1 cellular context compared by ENCODE assay signal in the genomic region with DNA sequence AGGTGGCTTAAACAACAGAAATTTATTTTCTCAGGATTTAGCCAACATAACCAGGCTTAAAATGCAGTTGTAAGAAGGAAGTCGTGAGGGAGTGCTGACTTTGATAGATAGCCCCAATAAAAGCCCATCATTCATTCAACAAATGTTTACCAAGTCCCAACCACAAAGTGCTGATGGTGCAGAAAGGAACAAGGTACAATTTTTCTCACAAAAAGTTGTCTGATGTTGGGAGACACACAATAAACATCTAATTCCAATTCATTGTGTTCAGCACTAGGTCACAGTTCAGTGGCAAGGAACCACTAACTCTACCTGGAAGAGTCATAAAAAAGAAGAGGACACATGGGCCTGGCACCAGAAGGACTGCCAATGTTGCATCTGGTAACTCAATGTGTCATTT.
TF ChIP-seq lines count a peak whose summit lies in the region.

No MANE protein-coding gene starts in this region.

TF ChIP-seq in HepG2, 621 proteins besides CTCF, POLR2A, EP300 and RAD21:
- no peak for TF ChIP-seq MAFG (CRISPR knock-in tag; IDR thresholded peaks at IDR 0.05)
- TF ChIP-seq, protein P1, sequence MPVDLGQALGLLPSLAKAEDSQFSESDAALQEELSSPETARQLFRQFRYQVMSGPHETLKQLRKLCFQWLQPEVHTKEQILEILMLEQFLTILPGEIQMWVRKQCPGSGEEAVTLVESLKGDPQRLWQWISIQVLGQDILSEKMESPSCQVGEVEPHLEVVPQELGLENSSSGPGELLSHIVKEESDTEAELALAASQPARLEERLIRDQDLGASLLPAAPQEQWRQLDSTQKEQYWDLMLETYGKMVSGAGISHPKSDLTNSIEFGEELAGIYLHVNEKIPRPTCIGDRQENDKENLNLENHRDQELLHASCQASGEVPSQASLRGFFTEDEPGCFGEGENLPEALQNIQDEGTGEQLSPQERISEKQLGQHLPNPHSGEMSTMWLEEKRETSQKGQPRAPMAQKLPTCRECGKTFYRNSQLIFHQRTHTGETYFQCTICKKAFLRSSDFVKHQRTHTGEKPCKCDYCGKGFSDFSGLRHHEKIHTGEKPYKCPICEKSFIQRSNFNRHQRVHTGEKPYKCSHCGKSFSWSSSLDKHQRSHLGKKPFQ (CRISPR knock-in tag; IDR thresholded peaks at IDR 0.05; ENCODE audit: insufficient replicate concordance) = no peak
- TF ChIP-seq ZNF564 (CRISPR knock-in tag; IDR thresholded peaks at IDR 0.05) = no peak
- TF ChIP-seq BORCS8-MEF2B (CRISPR knock-in tag; IDR thresholded peaks at IDR 0.05) = no peak
- TF ChIP-seq MAFK (conservative IDR thresholded peaks at IDR 0.05 in 1 of 2, IDR thresholded peaks at IDR 0.05 in 1 of 2; ENCODE audit: low read length in 2 of 2) = peak; percentile 63 to 82
- TF ChIP-seq, protein P2, sequence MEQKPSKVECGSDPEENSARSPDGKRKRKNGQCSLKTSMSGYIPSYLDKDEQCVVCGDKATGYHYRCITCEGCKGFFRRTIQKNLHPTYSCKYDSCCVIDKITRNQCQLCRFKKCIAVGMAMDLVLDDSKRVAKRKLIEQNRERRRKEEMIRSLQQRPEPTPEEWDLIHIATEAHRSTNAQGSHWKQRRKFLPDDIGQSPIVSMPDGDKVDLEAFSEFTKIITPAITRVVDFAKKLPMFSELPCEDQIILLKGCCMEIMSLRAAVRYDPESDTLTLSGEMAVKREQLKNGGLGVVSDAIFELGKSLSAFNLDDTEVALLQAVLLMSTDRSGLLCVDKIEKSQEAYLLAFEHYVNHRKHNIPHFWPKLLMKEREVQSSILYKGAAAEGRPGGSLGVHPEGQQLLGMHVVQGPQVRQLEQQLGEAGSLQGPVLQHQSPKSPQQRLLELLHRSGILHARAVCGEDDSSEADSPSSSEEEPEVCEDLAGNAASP (CRISPR knock-in tag; IDR thresholded peaks at IDR 0.05; ENCODE audit: borderline replicate concordance) = no peak
- TF ChIP-seq TCF7L2 (IDR thresholded peaks at IDR 0.05; ENCODE audit: low read depth, low read length) = no peak
- no peak for TF ChIP-seq CBX5 (CRISPR knock-in tag; IDR thresholded peaks at IDR 0.05; ENCODE audit: borderline replicate concordance)
- TF ChIP-seq MLX (CRISPR knock-in tag; IDR thresholded peaks at IDR 0.05) = no peak
- TF ChIP-seq ZBTB2 (CRISPR knock-in tag; IDR thresholded peaks at IDR 0.05; ENCODE audit: low read depth) = no peak
- no peak for TF ChIP-seq ATRX (CRISPR knock-in tag; IDR thresholded peaks at IDR 0.05; ENCODE audit: borderline replicate concordance)
- no peak for TF ChIP-seq ZNF777 (CRISPR knock-in tag; IDR thresholded peaks at IDR 0.05)
- no peak for TF ChIP-seq ZNF780A (CRISPR knock-in tag; IDR thresholded peaks at IDR 0.05)
- TF ChIP-seq SMAD1 (CRISPR knock-in tag; IDR thresholded peaks at IDR 0.05; ENCODE audit: borderline replicate concordance, low read depth) = no peak
- TF ChIP-seq ZNF547 (CRISPR knock-in tag; IDR thresholded peaks at IDR 0.05) = no peak
- TF ChIP-seq ZNF17 (CRISPR knock-in tag; IDR thresholded peaks at IDR 0.05) = no peak
- peak; percentile 76 for TF ChIP-seq MAFF (IDR thresholded peaks at IDR 0.05; ENCODE audit: low read depth, low read length)
- TF ChIP-seq, protein P3, sequence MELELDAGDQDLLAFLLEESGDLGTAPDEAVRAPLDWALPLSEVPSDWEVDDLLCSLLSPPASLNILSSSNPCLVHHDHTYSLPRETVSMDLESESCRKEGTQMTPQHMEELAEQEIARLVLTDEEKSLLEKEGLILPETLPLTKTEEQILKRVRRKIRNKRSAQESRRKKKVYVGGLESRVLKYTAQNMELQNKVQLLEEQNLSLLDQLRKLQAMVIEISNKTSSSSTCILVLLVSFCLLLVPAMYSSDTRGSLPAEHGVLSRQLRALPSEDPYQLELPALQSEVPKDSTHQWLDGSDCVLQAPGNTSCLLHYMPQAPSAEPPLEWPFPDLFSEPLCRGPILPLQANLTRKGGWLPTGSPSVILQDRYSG (CRISPR knock-in tag; IDR thresholded peaks at IDR 0.05) = no peak
TF ChIP-seq in HepG2: peak in this region for 2.
